In the genomic region with DNA sequence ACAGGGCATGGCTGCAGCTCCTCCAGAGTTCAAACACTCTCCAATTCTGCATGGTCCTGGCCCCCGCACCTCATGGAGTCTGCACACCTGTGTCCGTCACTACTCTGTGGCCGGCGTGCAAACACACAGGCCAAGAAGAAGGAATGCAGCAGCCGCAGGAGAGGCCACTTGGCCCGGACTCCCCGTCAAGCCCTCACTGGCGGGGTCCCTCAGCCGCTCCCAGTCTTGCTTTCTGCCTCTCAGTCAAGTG, we compare ENCODE assay signal across 13 cellular contexts. TPM values are rescaled to one million over a fixed set of nuclear protein-coding genes. Genes with fewer than 3 reads are reported as not detected.
DNase-seq lines count a peak whose midpoint lies in the region; ATAC-seq and TF ChIP-seq lines count a peak whose summit lies in the region.
"Had no signal": no experiment of that assay in that cellular context is flagged by ENCODE, and none has a peak within 500 bp of the region (broad histone marks: within the 10 kb centered on the region; RNA-seq: fewer than 3 reads in every experiment).

No MANE protein-coding gene starts in this region.

- H3K27ac ChIP-seq in RWPE2 (ENCODE audit: poor library complexity, severe bottlenecking) (peak overlapping the region; percentile 98), esophagus squamous epithelium (peak overlapping the region; percentile 2 to 94 (median 91)), tibial artery (peak overlapping the region; percentile 92 to 95)
- H3K27ac ChIP-seq: SJSA1, VCaP had no signal

- TF ChIP-seq CTCF in RWPE2 (IDR thresholded peaks at IDR 0.05; ENCODE audit: poor library complexity, severe bottlenecking) (no peak), esophagus squamous epithelium (IDR thresholded peaks at IDR 0.05) (no peak), nephron (IDR thresholded peaks at IDR 0.05; ENCODE audit: unreplicated experiment in 3 of 3) (no peak), tibial artery (IDR thresholded peaks at IDR 0.05) (no peak)

- H3K36me3 ChIP-seq in RWPE2 (ENCODE audit: low read depth) (peaks cover 16% of the 10 kb centered on the region), esophagus squamous epithelium (peaks cover 0 to 25% (median 0%) of the 10 kb centered on the region in 3 donors), tibial artery (peaks cover 0 to 13% (median 0%) of the 10 kb centered on the region in 3 donors)
- H3K36me3 ChIP-seq: SJSA1 had no signal

- peaks cover 6% of the 10 kb centered on the region for H3K27me3 Mint-ChIP-seq in nephron (ENCODE audit: low read depth)

- no peak for TF ChIP-seq POLR2A in esophagus squamous epithelium (IDR thresholded peaks at IDR 0.05)

- H3K27me3 ChIP-seq in RWPE2 (ENCODE audit: insufficient read depth, poor library complexity, severe bottlenecking) (no peaks in the 10 kb centered on the region), esophagus squamous epithelium (no peaks in the 10 kb centered on the region), tibial artery (no peaks in the 10 kb centered on the region)
- H3K27me3 ChIP-seq: SJSA1 had no signal

- peak overlapping the region; percentile 69 to 80 (median 73) for H3K27ac Mint-ChIP-seq in nephron
- H3K27ac Mint-ChIP-seq: endodermal cell had no signal

- peaks cover 10% of the 10 kb centered on the region for H3K4me1 ChIP-seq in RWPE2 (ENCODE audit: insufficient read depth, poor library complexity, severe bottlenecking)
- H3K4me1 ChIP-seq in esophagus squamous epithelium: peaks cover 39 to 74% (median 40%) of the 10 kb centered on the region in 3 donors
- H3K4me1 ChIP-seq in tibial artery: peaks cover 4 to 72% (median 62%) of the 10 kb centered on the region in 4 donors

- H3K9me3 Mint-ChIP-seq in nephron: no peaks in the 10 kb centered on the region
- H3K9me3 Mint-ChIP-seq: endodermal cell had no signal

- DNase-seq in RWPE2 (ENCODE audit: low spot score) (no peak), esophagus squamous epithelium (lab: John Stamatoyannopoulos, UW) (no peak), tibial artery (no peak), HT-29 (ENCODE audit: low spot score) (no peak)
- DNase-seq in stimulated activated naive CD8-positive, alpha-beta T cell treated with anti-CD3 and anti-CD28 coated beads, Interleukin-15, Interleukin-2, amounts not matched to agents 100 U/mL and 50 U/mL, for 24 hours: no peak
- DNase-seq: Caco-2; NCI-H510A treated with DMSO at 0.1 percent for 48 hours; stimulated activated CD8-positive, alpha-beta memory T cell treated with anti-CD3 and anti-CD28 coated beads, Interleukin-4, amount 100 ng/mL, for 48 hours had no signal

- peaks cover 3% of the 10 kb centered on the region for H3K36me3 Mint-ChIP-seq in nephron (ENCODE audit: low read depth)

- ATAC-seq in RWPE2 (ENCODE audit: low read depth) (no peak), GM19023 (IDR thresholded peaks at IDR 0.05; ENCODE audit: unreplicated experiment) (no peak)
- ATAC-seq in stimulated activated naive CD8-positive, alpha-beta T cell treated with anti-CD3 and anti-CD28 coated beads, Interleukin-15, Interleukin-2, amounts not matched to agents 100 U/mL and 50 U/mL, for 24 hours: no peak

- H3K4me3 ChIP-seq in RWPE2 (ENCODE audit: severe bottlenecking) (no peak overlapping the region), esophagus squamous epithelium (peak overlapping the region in 3 of 4 donors; percentile 22 to 57 (median 34)), tibial artery (peak overlapping the region; percentile 49 to 55)
- H3K4me3 ChIP-seq: SJSA1 had no signal

- intact Hi-C loops in esophagus squamous epithelium (cut with DNase I): no loop called here
- intact Hi-C loops in tibial artery (cut with DNase I; ENCODE audit: low total_unique reads): no loop called here

- H3K9me3 ChIP-seq in RWPE2 (ENCODE audit: severe bottlenecking): no peaks in the 10 kb centered on the region
- H3K9me3 ChIP-seq in esophagus squamous epithelium: no peaks in the 10 kb centered on the region
- H3K9me3 ChIP-seq in tibial artery: no peaks in the 10 kb centered on the region
- H3K9me3 ChIP-seq: Caco-2, SJSA1 had no signal

- H3K4me3 Mint-ChIP-seq in nephron: peak overlapping the region; percentile 76 to 87 (median 80)
- H3K4me3 Mint-ChIP-seq: endodermal cell had no signal

- peaks cover 74% of the 10 kb centered on the region for H3K4me1 Mint-ChIP-seq in nephron

- WGBS in esophagus squamous epithelium, 2 donors: 70 to 71% methylated on average over 2 to 9 of the region's 9 CpGs

RNA-seq across cellular contexts. Expression of gene TNK2, which starts 16.3 kb away (rescaled TPM):
- 10 to 100 TPM; 18.4 to 45.7 (median 42.8) TPM for total RNA-seq in esophagus squamous epithelium
- 172 and 212 TPM in 2 replicates for total RNA-seq in HT-29 (2014; rRNA removed; shearing (Covaris generic))
